In genomic region chr3:69051796-69052566, GRCh38 we compare ENCODE assay signal across 8 cellular contexts. TPM values are rescaled to one million over a fixed set of nuclear protein-coding genes. Genes with fewer than 3 reads are reported as not detected.
DNase-seq lines count a peak whose midpoint lies in the region; ATAC-seq, FAIRE-seq and TF ChIP-seq lines count a peak whose summit lies in the region.

A gene with protein sequence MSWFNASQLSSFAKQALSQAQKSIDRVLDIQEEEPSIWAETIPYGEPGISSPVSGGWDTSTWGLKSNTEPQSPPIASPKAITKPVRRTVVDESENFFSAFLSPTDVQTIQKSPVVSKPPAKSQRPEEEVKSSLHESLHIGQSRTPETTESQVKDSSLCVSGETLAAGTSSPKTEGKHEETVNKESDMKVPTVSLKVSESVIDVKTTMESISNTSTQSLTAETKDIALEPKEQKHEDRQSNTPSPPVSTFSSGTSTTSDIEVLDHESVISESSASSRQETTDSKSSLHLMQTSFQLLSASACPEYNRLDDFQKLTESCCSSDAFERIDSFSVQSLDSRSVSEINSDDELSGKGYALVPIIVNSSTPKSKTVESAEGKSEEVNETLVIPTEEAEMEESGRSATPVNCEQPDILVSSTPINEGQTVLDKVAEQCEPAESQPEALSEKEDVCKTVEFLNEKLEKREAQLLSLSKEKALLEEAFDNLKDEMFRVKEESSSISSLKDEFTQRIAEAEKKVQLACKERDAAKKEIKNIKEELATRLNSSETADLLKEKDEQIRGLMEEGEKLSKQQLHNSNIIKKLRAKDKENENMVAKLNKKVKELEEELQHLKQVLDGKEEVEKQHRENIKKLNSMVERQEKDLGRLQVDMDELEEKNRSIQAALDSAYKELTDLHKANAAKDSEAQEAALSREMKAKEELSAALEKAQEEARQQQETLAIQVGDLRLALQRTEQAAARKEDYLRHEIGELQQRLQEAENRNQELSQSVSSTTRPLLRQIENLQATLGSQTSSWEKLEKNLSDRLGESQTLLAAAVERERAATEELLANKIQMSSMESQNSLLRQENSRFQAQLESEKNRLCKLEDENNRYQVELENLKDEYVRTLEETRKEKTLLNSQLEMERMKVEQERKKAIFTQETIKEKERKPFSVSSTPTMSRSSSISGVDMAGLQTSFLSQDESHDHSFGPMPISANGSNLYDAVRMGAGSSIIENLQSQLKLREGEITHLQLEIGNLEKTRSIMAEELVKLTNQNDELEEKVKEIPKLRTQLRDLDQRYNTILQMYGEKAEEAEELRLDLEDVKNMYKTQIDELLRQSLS (minus strand): TSS chr3:69052333. CDS start chr3:69052086, 247 bp downstream.

- peaks cover 52% of the 10 kb centered on the region for H3K4me1 Mint-ChIP-seq in activated CD8-positive, alpha-beta T cell treated with anti-CD3 and anti-CD28 coated beads, Interleukin-2, amount 10 ng/mL, durations not matched to agents 7 days and 5 days (ENCODE audit: low read depth)

- POLR2A ChIA-PET in activated CD8-positive, alpha-beta T cell treated with anti-CD3 and anti-CD28 coated beads, Interleukin-2, amount 10 ng/mL, durations not matched to agents 7 days and 5 days (lab: Charles Lee): interaction anchor here (0.8 to 4.4 kb wide), 12 partner anchors 9 to 50 kb away, joined by 3 to 83 read pairs (median 5); partner anchors contain the start of genes ARL6IP5 and UBA3

- H3K27me3 Mint-ChIP-seq in activated CD8-positive, alpha-beta T cell treated with anti-CD3 and anti-CD28 coated beads, Interleukin-2, amount 10 ng/mL, durations not matched to agents 7 days and 5 days (ENCODE audit: low read depth): no peaks in the 10 kb centered on the region

- no peaks in the 10 kb centered on the region for H3K9me3 Mint-ChIP-seq in activated CD8-positive, alpha-beta T cell treated with anti-CD3 and anti-CD28 coated beads, Interleukin-2, amount 10 ng/mL, durations not matched to agents 7 days and 5 days (ENCODE audit: insufficient read depth)

- peaks cover 24% of the 10 kb centered on the region for H3K36me3 ChIP-seq in BE2C

- H3K27ac Mint-ChIP-seq in activated CD8-positive, alpha-beta T cell treated with anti-CD3 and anti-CD28 coated beads, Interleukin-2, amount 10 ng/mL, durations not matched to agents 7 days and 5 days: peak within 1 kb of the TSS; percentile 91

- H3K36me3 Mint-ChIP-seq in activated CD8-positive, alpha-beta T cell treated with anti-CD3 and anti-CD28 coated beads, Interleukin-2, amount 10 ng/mL, durations not matched to agents 7 days and 5 days (ENCODE audit: low read depth): peaks cover 52% of the 10 kb centered on the region

- ATAC-seq in GM19467 (IDR thresholded peaks at IDR 0.05; ENCODE audit: unreplicated experiment): peak; percentile 92
- peak; percentile 92 for ATAC-seq in activated CD8-positive, alpha-beta T cell treated with anti-CD3 and anti-CD28 coated beads, Interleukin-2, amount 10 ng/mL, durations not matched to agents 7 days and 5 days

- DNase-seq in BE2C: peak; percentile 98
- DNase-seq in HS-5 (ENCODE audit: low read depth): peak; percentile 95
- DNase-seq in activated CD8-positive, alpha-beta T cell treated with anti-CD3 and anti-CD28 coated beads, Interleukin-2, amount 10 ng/mL, durations not matched to agents 7 days and 5 days: peak; percentile 99
- DNase-seq in stimulated activated CD8-positive, alpha-beta memory T cell treated with anti-CD3 and anti-CD28 coated beads, Interleukin-4, amount 100 ng/mL, for 24 hours (ENCODE audit: low read depth): peak; percentile 94
- DNase-seq in KG1 (lab: John Stamatoyannopoulos, UW): no peak

- no peak for TF ChIP-seq CTCF in BE2C (IDR thresholded peaks at IDR 0.05; ENCODE audit: low read depth, low read length)

- peak; percentile 96 for FAIRE-seq in endometrium (lab: Jason Lieb, UNC)

- H3K4me3 Mint-ChIP-seq in activated CD8-positive, alpha-beta T cell treated with anti-CD3 and anti-CD28 coated beads, Interleukin-2, amount 10 ng/mL, durations not matched to agents 7 days and 5 days: peak within 1 kb of the TSS; percentile 90

- H3K4me3 ChIP-seq in BE2C (ENCODE audit: low read depth, low read length) (peak within 1 kb of the TSS; percentile 98), mononuclear cell (ENCODE audit: low read length) (peak within 1 kb of the TSS; percentile 77)

- no peaks in the 10 kb centered on the region for H3K27me3 ChIP-seq in BE2C
- H3K27me3 ChIP-seq in mononuclear cell (ENCODE audit: insufficient read depth, low read length): no peaks in the 10 kb centered on the region

- CTCF ChIA-PET in activated CD8-positive, alpha-beta T cell treated with anti-CD3 and anti-CD28 coated beads, Interleukin-2, amount 10 ng/mL, durations not matched to agents 7 days and 5 days (lab: Charles Lee): interaction anchor here (0.8 to 4.0 kb wide), 8 partner anchors 8 to 50 kb away, joined by 3 to 23 read pairs (median 6); partner anchors contain the start of gene ARL6IP5

- H3K9me3 ChIP-seq in BE2C: no peaks in the 10 kb centered on the region
- H3K9me3 ChIP-seq in mononuclear cell (ENCODE audit: low read depth, low read length): no peaks in the 10 kb centered on the region

- H3K4me1 ChIP-seq in BE2C (no peaks in the 10 kb centered on the region), mononuclear cell (ENCODE audit: insufficient read depth, low read length) (peaks cover 25% of the 10 kb centered on the region)

RNA-seq across cellular contexts. Expression of the gene that starts here (rescaled TPM):
- polyA plus RNA-seq in BE2C (2012; ENCODE audit: insufficient read depth, insufficient read length, low read depth): 13.7 TPM
- 10 to 100 TPM; 47.5 to 49.3 TPM for total RNA-seq in activated CD8-positive, alpha-beta T cell treated with anti-CD3 and anti-CD28 coated beads, Interleukin-2, amount 10 ng/mL, durations not matched to agents 7 days and 5 days
- total RNA-seq in mononuclear cell: 81.4 TPM
